Comparison of ENCODE assay signal across 17 cellular contexts in genomic region chr2:80054339-80054675, GRCh38.
DNase-seq lines count a peak whose midpoint lies in the region; ATAC-seq and TF ChIP-seq lines count a peak whose summit lies in the region.
"Had no signal": no experiment of that assay in that cellular context is flagged by ENCODE, and none has a peak within 500 bp of the region (broad histone marks: within the 10 kb centered on the region; RNA-seq: fewer than 3 reads in every experiment).

No MANE protein-coding gene starts in this region.

- no peak overlapping the region for H3K14ac ChIP-seq in H9 (ENCODE audit: insufficient read depth, low read length)

- H3T11ph ChIP-seq in H9 (ENCODE audit: low read length): no peak overlapping the region

- H4K91ac ChIP-seq in H9 (ENCODE audit: insufficient read length, low read depth, low read length): no peak overlapping the region

- no peak overlapping the region for H3K18ac ChIP-seq in H9 (ENCODE audit: insufficient read length, low read depth, low read length)

- no peak overlapping the region for H2AK5ac ChIP-seq in H9 (ENCODE audit: insufficient read length, low read length)

- no peak overlapping the region for H3K9ac ChIP-seq in H9 (ENCODE audit: extremely low read depth, insufficient read length, low read length)
- H3K9ac ChIP-seq: SK-N-SH had no signal

- H2BK15ac ChIP-seq in H9 (ENCODE audit: low read depth, low read length): no peak overlapping the region

- H3K56ac ChIP-seq in H9 (ENCODE audit: insufficient read length, low read depth, low read length): no peak overlapping the region

- no peak overlapping the region for H3K4me3 Mint-ChIP-seq in H9
- H3K4me3 Mint-ChIP-seq: activated CD4-positive, alpha-beta memory T cell treated with anti-CD3 and anti-CD28 coated beads, Interleukin-2, amount 10 ng/mL, durations not matched to agents 7 days and 5 days; memory B cell; stimulated activated memory B cell treated with anti-CD40 and anti-IgM and Interleukin-4, amounts not matched to agents 10 μg/mL and 1 μg/mL and 100 μg/mL, for 72 hours had no signal

- no peak overlapping the region for H3K4me3 ChIP-seq in prostate gland

- H2BK20ac ChIP-seq in H9 (ENCODE audit: low read depth, low read length, poor library complexity, severe bottlenecking): no peak overlapping the region

- no peak overlapping the region for H2BK120ac ChIP-seq in H9 (ENCODE audit: low read depth, low read length, poor library complexity, severe bottlenecking)

- no peak overlapping the region for H3K4ac ChIP-seq in H9 (ENCODE audit: low read depth, low read length)

- peaks cover 30 to 34% of the 10 kb centered on the region in 2 experiments for H3K4me1 Mint-ChIP-seq in H9
- H3K4me1 Mint-ChIP-seq: activated CD4-positive, alpha-beta memory T cell treated with anti-CD3 and anti-CD28 coated beads, Interleukin-2, amount 10 ng/mL, durations not matched to agents 7 days and 5 days; memory B cell; stimulated activated memory B cell treated with anti-CD40 and anti-IgM and Interleukin-4, amounts not matched to agents 10 μg/mL and 1 μg/mL and 100 μg/mL, for 72 hours had no signal

- H3K79me2 ChIP-seq in H9 (ENCODE audit: insufficient read depth, low read length): no peaks in the 10 kb centered on the region

- no peak overlapping the region for H4K5ac ChIP-seq in H9 (ENCODE audit: insufficient read length, low read depth, low read length)

- no peak for TF ChIP-seq CTCF in RWPE1 (conservative IDR thresholded peaks at IDR 0.05; ENCODE audit: low read depth)
- TF ChIP-seq CTCF in prostate gland (IDR thresholded peaks at IDR 0.05): no peak
- no peak for TF ChIP-seq CTCF in H9 (conservative IDR thresholded peaks at IDR 0.05)

- no peak overlapping the region for H3K27ac Mint-ChIP-seq in H9
- H3K27ac Mint-ChIP-seq: activated CD4-positive, alpha-beta memory T cell treated with anti-CD3 and anti-CD28 coated beads, Interleukin-2, amount 10 ng/mL, durations not matched to agents 7 days and 5 days; activated T-helper 2 cell treated with anti-CD3 and anti-CD28 coated beads, Interferon-gamma antibody, Interleukin-2, Interleukin-4, amounts not matched to agents 10 μg/mL and 5 μg/mL and 100 μg/mL, durations not matched to agents 14 hours and 24 hours and 36 hours; memory B cell; stimulated activated memory B cell treated with anti-CD40 and anti-IgM and Interleukin-4, amounts not matched to agents 10 μg/mL and 1 μg/mL and 100 μg/mL, for 72 hours had no signal

- intact Hi-C loops in prostate gland (cut with DNase I): no loop called here

- no peaks in the 10 kb centered on the region for H3K79me1 ChIP-seq in H9 (ENCODE audit: insufficient read depth, low read depth, low read length, poor library complexity, severe bottlenecking)

- 59% methylated on average over 2 of the region's 2 CpGs for WGBS in prostate gland
- no CpG with 5 or more reads among the region's 2 CpGs for WGBS in H9 (ENCODE audit: extremely low coverage, insufficient read length, low lambda C conversion rate)

- H3K27me3 Mint-ChIP-seq in H9 (ENCODE audit: low read depth): no peaks in the 10 kb centered on the region; the same call in 1 of the 2 replicates
- H3K27me3 Mint-ChIP-seq: activated CD4-positive, alpha-beta memory T cell treated with anti-CD3 and anti-CD28 coated beads, Interleukin-2, amount 10 ng/mL, durations not matched to agents 7 days and 5 days; memory B cell; stimulated activated memory B cell treated with anti-CD40 and anti-IgM and Interleukin-4, amounts not matched to agents 10 μg/mL and 1 μg/mL and 100 μg/mL, for 72 hours had no signal

- H3K23ac ChIP-seq in H9 (ENCODE audit: insufficient read length, low read depth, low read length): no peak overlapping the region

- CTCF ChIA-PET in RWPE1 (lab: Yijun Ruan, JAX): no interaction called here

- H2BK12ac ChIP-seq in H9 (ENCODE audit: insufficient read length, low read depth, low read length): no peak overlapping the region

- H2AFZ ChIP-seq in H9 (ENCODE audit: low read length): no peak overlapping the region

- H3K27ac ChIP-seq in RWPE1: no peak overlapping the region
- H3K27ac ChIP-seq in prostate gland: no peak overlapping the region
- no peak overlapping the region for H3K27ac ChIP-seq in H9 (ENCODE audit: insufficient read length, low read depth, low read length)

- H2BK5ac ChIP-seq in H9 (ENCODE audit: insufficient read length, low read length): no peak overlapping the region

- no peaks in the 10 kb centered on the region for H3K27me3 ChIP-seq in prostate gland (replicated peaks; ENCODE audit: insufficient read depth)
- H3K27me3 ChIP-seq in H9 (ENCODE audit: insufficient read depth, low read length): no peaks in the 10 kb centered on the region

- POLR2A ChIA-PET in RWPE1 (lab: Yijun Ruan, JAX; ENCODE audit: low non-redundant PET): no interaction called here

- no peak for ATAC-seq in GM21529 (IDR thresholded peaks at IDR 0.05; ENCODE audit: unreplicated experiment)
- ATAC-seq: HCT116; stimulated activated memory B cell treated with anti-CD40 and anti-IgM and Interleukin-4, amounts not matched to agents 10 μg/mL and 1 μg/mL and 100 μg/mL, for 72 hours had no signal

- H3K9me3 Mint-ChIP-seq in H9: no peaks in the 10 kb centered on the region
- H3K9me3 Mint-ChIP-seq: activated CD4-positive, alpha-beta memory T cell treated with anti-CD3 and anti-CD28 coated beads, Interleukin-2, amount 10 ng/mL, durations not matched to agents 7 days and 5 days; activated T-helper 2 cell treated with anti-CD3 and anti-CD28 coated beads, Interferon-gamma antibody, Interleukin-2, Interleukin-4, amounts not matched to agents 10 μg/mL and 5 μg/mL and 100 μg/mL, durations not matched to agents 14 hours and 24 hours and 36 hours; stimulated activated memory B cell treated with anti-CD40 and anti-IgM and Interleukin-4, amounts not matched to agents 10 μg/mL and 1 μg/mL and 100 μg/mL, for 72 hours had no signal

- H4K20me1 ChIP-seq in H9 (ENCODE audit: control insufficient read depth, insufficient read depth, insufficient read length): no peaks in the 10 kb centered on the region

- H3K4me1 ChIP-seq in prostate gland (replicated peaks) (no peaks in the 10 kb centered on the region), H9 (ENCODE audit: insufficient read depth, low read length) (peaks cover 15% of the 10 kb centered on the region; the same call in 1 of the 2 replicates)

- H3K23me2 ChIP-seq in H9 (ENCODE audit: insufficient read length, low read depth, low read length, poor library complexity, severe bottlenecking): no peaks in the 10 kb centered on the region

- no peaks in the 10 kb centered on the region for H3K36me3 ChIP-seq in prostate gland

- peak; percentile 85 for DNase-seq in NCI-H748 (lab: John Stamatoyannopoulos, UW; ENCODE audit: unreplicated experiment)
- DNase-seq in NCI-H748 treated with DMSO at 0.1 percent for 48 hours (lab: John Stamatoyannopoulos, UW): no peak
- DNase-seq in RWPE1 (ENCODE audit: low spot score): peak; percentile 84
- DNase-seq in iris pigment epithelial cell (ENCODE audit: low read depth): peak; percentile 22
- DNase-seq in prostate gland (ENCODE audit: low spot score): no peak
- DNase-seq in stimulated activated CD4-positive, alpha-beta T cell treated with anti-CD3 and anti-CD28 coated beads, Interleukin-1b, Interleukin-23, amount 100 ng/mL, for 48 hours: no peak
- no peak for DNase-seq in H9
- DNase-seq: activated CD4-positive, alpha-beta memory T cell treated with anti-CD3 and anti-CD28 coated beads, Interleukin-2, amount 10 ng/mL, durations not matched to agents 7 days and 5 days; amygdala; Calu3; cortex of kidney; SK-N-SH had no signal

- no peak overlapping the region for H4K8ac ChIP-seq in H9 (replicated peaks; ENCODE audit: insufficient read length, low read depth, low read length)

- no peaks in the 10 kb centered on the region for H3K36me3 Mint-ChIP-seq in H9 (ENCODE audit: insufficient read depth in 1 of 3, low read depth in 3 of 3)
- H3K36me3 Mint-ChIP-seq: memory B cell; stimulated activated memory B cell treated with anti-CD40 and anti-IgM and Interleukin-4, amounts not matched to agents 10 μg/mL and 1 μg/mL and 100 μg/mL, for 72 hours had no signal

- TF ChIP-seq POLR2A in prostate gland (IDR thresholded peaks at IDR 0.05): no peak

- H3K4me2 ChIP-seq in H9 (ENCODE audit: insufficient read depth, insufficient read length, low read length): no peak overlapping the region
- H3K4me2 ChIP-seq: SK-N-SH had no signal

- H3K9me3 ChIP-seq in prostate gland (no peaks in the 10 kb centered on the region), H9 (ENCODE audit: control insufficient read depth, low read depth, low read length) (no peaks in the 10 kb centered on the region)
- H3K9me3 ChIP-seq: SK-N-SH had no signal

Comparison
In these comparisons a context has a peak if more than half of its experiments do, and no peak if none do; other contexts are left out.
1. DNase-seq: peak in NCI-H748 (single experiment), RWPE1 (single experiment) and iris pigment epithelial cell (single experiment); none in NCI-H748 treated with DMSO at 0.1 percent for 48 hours (single experiment), prostate gland (single experiment), stimulated activated CD4-positive, alpha-beta T cell treated with anti-CD3 and anti-CD28 coated beads, Interleukin-1b, Interleukin-23, amount 100 ng/mL, for 48 hours (single experiment) and H9 (single experiment).